ENCODE assay signal across 1 cellular context in the genomic region with DNA sequence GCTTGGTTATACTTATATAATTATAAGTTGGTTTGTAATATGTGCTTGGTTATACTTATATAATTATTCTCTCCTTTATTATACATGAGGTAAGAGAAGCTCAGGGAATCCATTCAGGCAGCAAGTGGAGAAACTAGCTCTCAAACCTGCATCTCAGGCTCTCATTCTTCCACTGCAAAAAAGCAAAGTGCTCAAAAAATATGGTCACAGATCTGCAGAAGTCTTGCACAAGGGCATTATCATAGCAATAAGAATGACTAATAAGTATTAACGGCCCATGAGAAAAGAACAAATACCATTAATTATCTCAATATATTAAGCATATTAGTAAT.
TF ChIP-seq lines count a peak whose summit lies in the region.

No MANE protein-coding gene starts in this region.

TF ChIP-seq in GM12878, 131 proteins besides CTCF, POLR2A, EP300 and RAD21 (continued from another document):
- no peak for TF ChIP-seq YBX1 (IDR thresholded peaks at IDR 0.05)
TF ChIP-seq in GM12878: peak in this region for 0.
